Comparison of ENCODE assay signal across 22 cellular contexts in genomic region chr4:80911458-80911857, GRCh38.
DNase-seq lines count a peak whose midpoint lies in the region; ATAC-seq lines count a peak whose summit lies in the region.
"Had no signal": no experiment of that assay in that cellular context is flagged by ENCODE, and none has a peak within 500 bp of the region (broad histone marks: within the 10 kb centered on the region; RNA-seq: fewer than 3 reads in every experiment).

No MANE protein-coding gene starts in this region.

- H3K9me3 Mint-ChIP-seq in activated CD8-positive, alpha-beta memory T cell treated with anti-CD3 and anti-CD28 coated beads, Interleukin-2, amount 10 ng/mL, durations not matched to agents 7 days and 5 days (ENCODE audit: low read depth): peaks cover 14% of the 10 kb centered on the region
- peaks cover 12% of the 10 kb centered on the region for H3K9me3 Mint-ChIP-seq in activated T-helper 17 cell treated with anti-CD3 and anti-CD28 coated beads, Interleukin-2, amount 50 U/mL, for 72 hours

- H3K4me3 Mint-ChIP-seq in activated CD8-positive, alpha-beta memory T cell treated with anti-CD3 and anti-CD28 coated beads, Interleukin-2, amount 10 ng/mL, durations not matched to agents 7 days and 5 days: no peak overlapping the region
- no peak overlapping the region for H3K4me3 Mint-ChIP-seq in activated T-helper 17 cell treated with anti-CD3 and anti-CD28 coated beads, Interleukin-2, amount 50 U/mL, for 72 hours
- H3K4me3 Mint-ChIP-seq: CD8-positive, alpha-beta memory T cell; naive thymus-derived CD4-positive, alpha-beta T cell had no signal

- H3K27ac Mint-ChIP-seq in activated CD8-positive, alpha-beta memory T cell treated with anti-CD3 and anti-CD28 coated beads, Interleukin-2, amount 10 ng/mL, durations not matched to agents 7 days and 5 days: no peak overlapping the region
- no peak overlapping the region for H3K27ac Mint-ChIP-seq in activated T-helper 17 cell treated with anti-CD3 and anti-CD28 coated beads, Interleukin-2, amount 50 U/mL, for 72 hours
- H3K27ac Mint-ChIP-seq: naive thymus-derived CD4-positive, alpha-beta T cell had no signal

- DNase-seq in activated CD8-positive, alpha-beta memory T cell treated with anti-CD3 and anti-CD28 coated beads, Interleukin-2, amount 10 ng/mL, durations not matched to agents 7 days and 5 days: no peak
- DNase-seq in activated CD8-positive, alpha-beta memory T cell treated with anti-CD3 and anti-CD28 coated beads, Interleukin-2, amount 50 U/mL, for 4 hours: no peak
- DNase-seq in NCI-H524 (lab: John Stamatoyannopoulos, UW) (no peak), left colon (no peak)
- DNase-seq: activated CD4-positive, alpha-beta T cell treated with anti-CD3 and anti-CD28 coated beads for 48 hours; activated naive CD4-positive, alpha-beta T cell treated with anti-CD3 and anti-CD28 coated beads, Interleukin-2, amount 50 U/mL, for 16 hours; AML-193; anterior cingulate cortex; CD8-positive, alpha-beta memory T cell; cortex of kidney; DMS153; gastrocnemius medialis; left lung; naive thymus-derived CD4-positive, alpha-beta T cell; NCI-H1092; NCI-H187; NCI-H2171 treated with DMSO at 0.1 percent for 48 hours; NCI-H748 treated with DMSO at 0.1 percent for 48 hours had no signal

- H3K4me1 Mint-ChIP-seq in activated CD8-positive, alpha-beta memory T cell treated with anti-CD3 and anti-CD28 coated beads, Interleukin-2, amount 10 ng/mL, durations not matched to agents 7 days and 5 days: peaks cover 17% of the 10 kb centered on the region
- no peaks in the 10 kb centered on the region for H3K4me1 Mint-ChIP-seq in activated T-helper 17 cell treated with anti-CD3 and anti-CD28 coated beads, Interleukin-2, amount 50 U/mL, for 72 hours
- H3K4me1 Mint-ChIP-seq: naive thymus-derived CD4-positive, alpha-beta T cell had no signal

- H3K27me3 Mint-ChIP-seq in activated CD8-positive, alpha-beta memory T cell treated with anti-CD3 and anti-CD28 coated beads, Interleukin-2, amount 10 ng/mL, durations not matched to agents 7 days and 5 days: peaks cover 3% of the 10 kb centered on the region
- peaks cover 4% of the 10 kb centered on the region for H3K27me3 Mint-ChIP-seq in activated T-helper 17 cell treated with anti-CD3 and anti-CD28 coated beads, Interleukin-2, amount 50 U/mL, for 72 hours

- peaks cover 10% of the 10 kb centered on the region for H3K36me3 Mint-ChIP-seq in activated CD8-positive, alpha-beta memory T cell treated with anti-CD3 and anti-CD28 coated beads, Interleukin-2, amount 10 ng/mL, durations not matched to agents 7 days and 5 days
- H3K36me3 Mint-ChIP-seq in activated T-helper 17 cell treated with anti-CD3 and anti-CD28 coated beads, Interleukin-2, amount 50 U/mL, for 72 hours (ENCODE audit: low read depth): no peaks in the 10 kb centered on the region
- H3K36me3 Mint-ChIP-seq: CD8-positive, alpha-beta memory T cell had no signal

- CTCF ChIA-PET in activated CD8-positive, alpha-beta memory T cell treated with anti-CD3 and anti-CD28 coated beads, Interleukin-2, amount 10 ng/mL, durations not matched to agents 7 days and 5 days (lab: Charles Lee): no interaction called here

- intact Hi-C loops in left colon (cut with DNase I, micrococcal nuclease): no loop called here

- peak; percentile 12 for ATAC-seq in activated CD8-positive, alpha-beta memory T cell treated with anti-CD3 and anti-CD28 coated beads, Interleukin-2, amount 10 ng/mL, durations not matched to agents 7 days and 5 days
- ATAC-seq in GM19463 (IDR thresholded peaks at IDR 0.05; ENCODE audit: unreplicated experiment): peak; percentile 33
- ATAC-seq in HG03159 (IDR thresholded peaks at IDR 0.05; ENCODE audit: unreplicated experiment): peak; percentile 59
- ATAC-seq in activated T-helper 17 cell treated with anti-CD3 and anti-CD28 coated beads, Interleukin-2, amount 50 U/mL, for 72 hours (replicated peaks): peak; percentile 46
- ATAC-seq in HG03280 (IDR thresholded peaks at IDR 0.05; ENCODE audit: unreplicated experiment): no peak
- ATAC-seq in left colon: no peak
- ATAC-seq: gastrocnemius medialis; left lung; naive thymus-derived CD4-positive, alpha-beta T cell had no signal

Comparison
In these comparisons a context has a peak if more than half of its experiments do, and no peak if none do; other contexts are left out.
1. ATAC-seq: peak in activated CD8-positive, alpha-beta memory T cell treated with anti-CD3 and anti-CD28 coated beads, Interleukin-2, amount 10 ng/mL, durations not matched to agents 7 days and 5 days (single experiment), GM19463 (single experiment), HG03159 (single experiment) and activated T-helper 17 cell treated with anti-CD3 and anti-CD28 coated beads, Interleukin-2, amount 50 U/mL, for 72 hours (single experiment); none in HG03280 (single experiment) and left colon (single experiment).